Comparison of ENCODE assay signal across 2 cellular contexts in genomic region chr6:167208819-167209576, GRCh38.
A peak's percentile ranks its signal among the peaks of the same experiment; 100 is the strongest.
TF ChIP-seq lines count a peak whose summit lies in the region.

No MANE protein-coding gene starts in this region.

TF ChIP-seq in HepG2, 621 proteins besides CTCF, POLR2A, EP300 and RAD21:
- TF ChIP-seq FOXO1 (CRISPR knock-in tag; IDR thresholded peaks at IDR 0.05) (no peak), ZNF564 (CRISPR knock-in tag; IDR thresholded peaks at IDR 0.05) (no peak), ZNF790 (CRISPR knock-in tag; IDR thresholded peaks at IDR 0.05; ENCODE audit: borderline replicate concordance) (no peak), ZBTB38 (CRISPR knock-in tag; IDR thresholded peaks at IDR 0.05) (peak; percentile 74; the same call in 1 of the 2 replicates), ZNF18 (CRISPR knock-in tag; IDR thresholded peaks at IDR 0.05; ENCODE audit: insufficient replicate concordance) (no peak), DMTF1 (CRISPR knock-in tag; IDR thresholded peaks at IDR 0.05) (no peak), ZNF616 (CRISPR knock-in tag; IDR thresholded peaks at IDR 0.05; ENCODE audit: low read depth) (no peak), FOXA3 (CRISPR knock-in tag; IDR thresholded peaks at IDR 0.05) (no peak), REPIN1 (CRISPR knock-in tag; IDR thresholded peaks at IDR 0.05; ENCODE audit: borderline replicate concordance, low read depth) (no peak), ZBTB33 (CRISPR knock-in tag; IDR thresholded peaks at IDR 0.05) (peak; percentile 48; the same call in 1 of the 2 replicates), MAFK (conservative IDR thresholded peaks at IDR 0.05 in 1 of 2, IDR thresholded peaks at IDR 0.05 in 1 of 2; ENCODE audit: low read length in 2 of 2) (peak; percentile 82 to 86), MAFF (IDR thresholded peaks at IDR 0.05; ENCODE audit: low read depth, low read length) (peak; percentile 75), E2F2 (CRISPR knock-in tag; IDR thresholded peaks at IDR 0.05; ENCODE audit: borderline replicate concordance) (no peak)
- TF ChIP-seq, protein P1, sequence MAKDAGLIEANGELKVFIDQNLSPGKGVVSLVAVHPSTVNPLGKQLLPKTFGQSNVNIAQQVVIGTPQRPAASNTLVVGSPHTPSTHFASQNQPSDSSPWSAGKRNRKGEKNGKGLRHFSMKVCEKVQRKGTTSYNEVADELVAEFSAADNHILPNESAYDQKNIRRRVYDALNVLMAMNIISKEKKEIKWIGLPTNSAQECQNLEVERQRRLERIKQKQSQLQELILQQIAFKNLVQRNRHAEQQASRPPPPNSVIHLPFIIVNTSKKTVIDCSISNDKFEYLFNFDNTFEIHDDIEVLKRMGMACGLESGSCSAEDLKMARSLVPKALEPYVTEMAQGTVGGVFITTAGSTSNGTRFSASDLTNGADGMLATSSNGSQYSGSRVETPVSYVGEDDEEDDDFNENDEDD (CRISPR knock-in tag; IDR thresholded peaks at IDR 0.05; ENCODE audit: borderline replicate concordance) = no peak
- TF ChIP-seq, protein P2, sequence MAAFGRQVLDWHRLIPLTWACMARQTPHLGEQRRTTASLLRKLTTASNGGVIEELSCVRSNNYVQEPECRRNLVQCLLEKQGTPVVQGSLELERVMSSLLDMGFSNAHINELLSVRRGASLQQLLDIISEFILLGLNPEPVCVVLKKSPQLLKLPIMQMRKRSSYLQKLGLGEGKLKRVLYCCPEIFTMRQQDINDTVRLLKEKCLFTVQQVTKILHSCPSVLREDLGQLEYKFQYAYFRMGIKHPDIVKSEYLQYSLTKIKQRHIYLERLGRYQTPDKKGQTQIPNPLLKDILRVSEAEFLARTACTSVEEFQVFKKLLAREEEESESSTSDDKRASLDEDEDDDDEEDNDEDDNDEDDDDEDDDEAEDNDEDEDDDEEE (CRISPR knock-in tag; IDR thresholded peaks at IDR 0.05) = 0 out of 2 replicates have a peak, but pooled peaks have one; percentile 23
- TF ChIP-seq, protein P3, sequence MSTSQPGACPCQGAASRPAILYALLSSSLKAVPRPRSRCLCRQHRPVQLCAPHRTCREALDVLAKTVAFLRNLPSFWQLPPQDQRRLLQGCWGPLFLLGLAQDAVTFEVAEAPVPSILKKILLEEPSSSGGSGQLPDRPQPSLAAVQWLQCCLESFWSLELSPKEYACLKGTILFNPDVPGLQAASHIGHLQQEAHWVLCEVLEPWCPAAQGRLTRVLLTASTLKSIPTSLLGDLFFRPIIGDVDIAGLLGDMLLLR (CRISPR knock-in tag; IDR thresholded peaks at IDR 0.05) = no peak
TF ChIP-seq in HepG2: peak in this region for 5.

TF ChIP-seq in H1, 55 proteins besides CTCF, POLR2A, EP300 and RAD21:
- TF ChIP-seq SP2 (IDR thresholded peaks at IDR 0.05; ENCODE audit: low read length) = no peak
- no peak for TF ChIP-seq BACH1 (IDR thresholded peaks at IDR 0.05; ENCODE audit: low read length)
- TF ChIP-seq MAFK (IDR thresholded peaks at IDR 0.05; ENCODE audit: low read depth, low read length) = no peak
- TF ChIP-seq CTBP2 (IDR thresholded peaks at IDR 0.05; ENCODE audit: borderline replicate concordance, insufficient read depth, insufficient read length, low read length) = no peak
- TF ChIP-seq CREB1 (IDR thresholded peaks at IDR 0.05) = no peak
- TF ChIP-seq SP1 (IDR thresholded peaks at IDR 0.05; ENCODE audit: low read depth, low read length) = no peak
- TF ChIP-seq GABPA (IDR thresholded peaks at IDR 0.05; ENCODE audit: borderline replicate concordance, insufficient read depth, low read length) = no peak
- TF ChIP-seq CBX5 (IDR thresholded peaks at IDR 0.05; ENCODE audit: low read depth, low read length) = no peak
- TF ChIP-seq POLR2AphosphoS5 (IDR thresholded peaks at IDR 0.05; ENCODE audit: low read depth, low read length) = no peak
- TF ChIP-seq KDM5A (IDR thresholded peaks at IDR 0.05; ENCODE audit: low read length) = no peak
- no peak for TF ChIP-seq ATF2 (IDR thresholded peaks at IDR 0.05; ENCODE audit: low read length)
- TF ChIP-seq JUN (IDR thresholded peaks at IDR 0.05; ENCODE audit: low read depth, low read length) = no peak
- TF ChIP-seq TEAD4 (IDR thresholded peaks at IDR 0.05; ENCODE audit: low read depth, low read length) = no peak
- TF ChIP-seq GTF2F1 (IDR thresholded peaks at IDR 0.05; ENCODE audit: borderline replicate concordance, low read depth, low read length) = no peak
- no peak for TF ChIP-seq SAP30 (IDR thresholded peaks at IDR 0.05; ENCODE audit: insufficient read depth, insufficient replicate concordance, low read length)
- no peak for TF ChIP-seq NANOG (IDR thresholded peaks at IDR 0.05; ENCODE audit: insufficient read depth, low read depth, low read length, poor library complexity, severe bottlenecking)
- TF ChIP-seq FOSL1 (IDR thresholded peaks at IDR 0.05; ENCODE audit: insufficient read depth, low read depth, low read length) = no peak
- TF ChIP-seq ZNF274 (IDR thresholded peaks at IDR 0.05; ENCODE audit: borderline replicate concordance, extremely low read depth, low read length) = no peak
